In the genomic region with DNA sequence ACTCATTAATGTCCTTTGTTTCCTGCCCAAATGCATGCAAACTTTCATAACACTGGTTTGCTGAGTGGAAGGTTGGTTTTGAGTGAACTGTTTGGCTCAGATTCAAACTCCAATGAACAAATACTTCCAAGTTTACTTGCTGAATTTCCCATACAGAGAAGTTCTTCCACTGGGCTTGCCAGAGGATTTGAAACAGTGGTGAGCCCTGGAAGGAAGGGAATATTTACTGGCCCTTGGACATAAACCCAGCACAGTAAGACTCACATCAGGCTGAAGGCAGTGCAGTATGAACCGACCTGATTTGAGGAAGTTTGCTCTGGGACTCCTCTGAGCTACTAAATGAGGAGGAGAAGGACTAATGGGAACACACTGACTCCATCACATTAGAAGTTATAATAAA, we compare ENCODE assay signal across 9 cellular contexts. TPM values are rescaled to one million over a fixed set of nuclear protein-coding genes. Genes with fewer than 3 reads are reported as not detected.
DNase-seq lines count a peak whose midpoint lies in the region; ATAC-seq and TF ChIP-seq lines count a peak whose summit lies in the region.
"Had no signal": no experiment of that assay in that cellular context is flagged by ENCODE, and none has a peak within 500 bp of the region (broad histone marks: within the 10 kb centered on the region; RNA-seq: fewer than 3 reads in every experiment).

No MANE protein-coding gene starts in this region.

- dilution Hi-C loops in mammary epithelial cell (cut with HindIII; ENCODE audit: low sequenced_read_pairs) = no loop called here

- H3K4me2 ChIP-seq in mammary epithelial cell (ENCODE audit: insufficient read depth, low read depth, low read length) = no peak overlapping the region
- peak overlapping the region; percentile 98 for H3K4me2 ChIP-seq in fibroblast of lung (ENCODE audit: extremely low read depth, insufficient read depth, low read length)

- peaks cover 12% of the 10 kb centered on the region for H3K36me3 ChIP-seq in mammary epithelial cell (ENCODE audit: insufficient read depth, low read length)
- H3K36me3 ChIP-seq in fibroblast of lung (ENCODE audit: control insufficient read depth, insufficient read depth, low read length) = no peaks in the 10 kb centered on the region
- no peaks in the 10 kb centered on the region for H3K36me3 ChIP-seq in vagina

- no peaks in the 10 kb centered on the region for H3K27me3 ChIP-seq in mammary epithelial cell (ENCODE audit: insufficient read depth, low read length)
- no peaks in the 10 kb centered on the region for H3K27me3 ChIP-seq in fibroblast of lung (ENCODE audit: control insufficient read depth, insufficient read depth, low read length)
- no peaks in the 10 kb centered on the region for H3K27me3 ChIP-seq in vagina

- DNase-seq in MCF 10A (ENCODE audit: unreplicated experiment) (no peak), mammary epithelial cell (no peak), fibroblast of lung (ENCODE audit: low read depth in 2 of 2) (peak; percentile 79 to 96), naive B cell (no peak), vagina (ENCODE audit: extremely low spot score in 2 of 2) (peak in 1 of 2 donors; percentile 96)
- DNase-seq in activated CD8-positive, alpha-beta memory T cell treated with anti-CD3 and anti-CD28 coated beads, Interleukin-2, amount 50 U/mL, for 48 hours = no peak
- DNase-seq: NCI-H510A treated with DMSO at 0.1 percent for 48 hours had no signal

- H3K4me1 ChIP-seq in mammary epithelial cell (ENCODE audit: insufficient read depth, low read length) = peaks cover 40% of the 10 kb centered on the region
- H3K4me1 ChIP-seq in fibroblast of lung (ENCODE audit: control insufficient read depth, extremely low read depth, insufficient read depth, low read length) = peaks cover 44% of the 10 kb centered on the region
- H3K4me1 ChIP-seq in vagina = peaks cover 81% of the 10 kb centered on the region

- H3K27me3 Mint-ChIP-seq in MCF 10A (ENCODE audit: insufficient read depth, unreplicated experiment) = no peaks in the 10 kb centered on the region
- H3K27me3 Mint-ChIP-seq in naive B cell = no peaks in the 10 kb centered on the region

- WGBS in mammary epithelial cell (ENCODE audit: low coverage, missing lambda C conversion rate) = 0% methylated on average over 1 of the region's 1 CpG

- H3K36me3 Mint-ChIP-seq in MCF 10A (ENCODE audit: insufficient read depth, unreplicated experiment) (peaks cover 28% of the 10 kb centered on the region), naive B cell (peaks cover 0 to 8% of the 10 kb centered on the region in 2 donors)

- H3K4me3 ChIP-seq in mammary epithelial cell (replicated peaks in 1 of 3; ENCODE audit: insufficient read depth in 1 of 3, low read depth in 2 of 3, low read length in 3 of 3) = no peak overlapping the region
- H3K4me3 ChIP-seq in fibroblast of lung (replicated peaks in 1 of 4; ENCODE audit: control extremely low read depth in 1 of 4, insufficient read depth in 1 of 4, low read depth in 3 of 4, low read length in 4 of 4) = no peak overlapping the region
- no peak overlapping the region for H3K4me3 ChIP-seq in vagina

- H3K27ac Mint-ChIP-seq in MCF 10A (ENCODE audit: low read depth, unreplicated experiment) (peak overlapping the region; percentile 72), naive B cell (peak overlapping the region in 4 of 6 donors; percentile 11 to 52 (median 28))

- CTCF ChIA-PET in MCF 10A (lab: Yijun Ruan, JAX) = interaction anchor here (0.6 to 1.0 kb wide), 3 partner anchors 36 to 343 kb away, joined by 3 to 5 read pairs (median 5); a partner anchor contains a TSS
- CTCF ChIA-PET in mammary epithelial cell (lab: Charles Lee; ENCODE audit: low non-redundant PET) = no interaction called here

- intact Hi-C loops in MCF 10A (cut with micrococcal nuclease) = loop anchor here (10.0 kb wide), 1 partner anchor 47 kb away; no protein-coding TSS in a partner anchor
- intact Hi-C loops in mammary epithelial cell (cut with micrococcal nuclease) = no loop called here
- intact Hi-C loops in vagina (cut with DNase I) = loop anchor here (5.0 to 10.0 kb wide), 3 partner anchors 60 to 433 kb away; no protein-coding TSS in a partner anchor

- H3K9me3 ChIP-seq in mammary epithelial cell (replicated peaks; ENCODE audit: insufficient read depth, low read length) = no peaks in the 10 kb centered on the region
- H3K9me3 ChIP-seq in fibroblast of lung (ENCODE audit: control insufficient read depth, insufficient read depth, low read depth, low read length) = no peaks in the 10 kb centered on the region
- no peaks in the 10 kb centered on the region for H3K9me3 ChIP-seq in vagina

- H4K20me1 ChIP-seq in mammary epithelial cell (ENCODE audit: insufficient read depth, low read length) = no peaks in the 10 kb centered on the region
- no peaks in the 10 kb centered on the region for H4K20me1 ChIP-seq in fibroblast of lung (ENCODE audit: control insufficient read depth, extremely low read depth, insufficient read depth, low read length)

- H2AFZ ChIP-seq in mammary epithelial cell (ENCODE audit: low read depth, low read length) (no peak overlapping the region), fibroblast of lung (ENCODE audit: low read length) (no peak overlapping the region)

- H3K4me3 Mint-ChIP-seq in MCF 10A (ENCODE audit: unreplicated experiment) = peak overlapping the region; percentile 90
- H3K4me3 Mint-ChIP-seq in naive B cell = peak overlapping the region in 2 of 8 donors; percentile 49 to 96

- in situ Hi-C loops in mammary epithelial cell (cut with MboI; ENCODE audit: low sequenced_read_pairs in 2 of 2) = no loop called here

- H3K4me1 Mint-ChIP-seq in MCF 10A (ENCODE audit: insufficient read depth, unreplicated experiment) (peaks cover 43% of the 10 kb centered on the region), naive B cell (peaks cover 48 to 73% (median 67%) of the 10 kb centered on the region in 3 donors)

- no TSS peak for BruUV-seq in MCF 10A (replicated peaks; lab: Mats Ljungman, UMichigan)
- BruUV-seq in mammary epithelial cell (replicated peaks; lab: Mats Ljungman, UMichigan) = no TSS peak

- H3K9ac ChIP-seq in mammary epithelial cell (ENCODE audit: insufficient read depth, low read length) (no peak overlapping the region), fibroblast of lung (ENCODE audit: insufficient read depth, low read length) (peak overlapping the region; percentile 42)

- TF ChIP-seq CTCF in MCF 10A (IDR thresholded peaks at IDR 0.05; ENCODE audit: unreplicated experiment) = no peak
- no peak for TF ChIP-seq CTCF in mammary epithelial cell (conservative IDR thresholded peaks at IDR 0.05 in 1 of 2, IDR thresholded peaks at IDR 0.05 in 1 of 2; ENCODE audit: extremely low read depth in 1 of 2, insufficient read depth in 1 of 2, low read depth in 1 of 2, low read length in 2 of 2)
- no peak for TF ChIP-seq CTCF in fibroblast of lung (conservative IDR thresholded peaks at IDR 0.05 in 1 of 2, IDR thresholded peaks at IDR 0.05 in 1 of 2; ENCODE audit: low read depth in 1 of 2, low read length in 2 of 2)
- no peak for TF ChIP-seq CTCF in vagina (IDR thresholded peaks at IDR 0.05)

- H3K79me2 ChIP-seq in mammary epithelial cell (ENCODE audit: insufficient read depth, low read length) (peaks cover 87% of the 10 kb centered on the region), fibroblast of lung (ENCODE audit: control insufficient read depth, insufficient read depth, low read length) (peaks cover 23% of the 10 kb centered on the region)

- ATAC-seq in naive B cell (ENCODE audit: low read depth in 2 of 2) = no peak
- no peak for ATAC-seq in GM18870 (IDR thresholded peaks at IDR 0.05; ENCODE audit: unreplicated experiment)
- no peak for ATAC-seq in HG03025 (IDR thresholded peaks at IDR 0.05; ENCODE audit: low FRiP score, unreplicated experiment)

- H3K9me3 Mint-ChIP-seq in MCF 10A (ENCODE audit: unreplicated experiment) (no peaks in the 10 kb centered on the region), naive B cell (no peaks in the 10 kb centered on the region)

- TF ChIP-seq POLR2A in vagina (IDR thresholded peaks at IDR 0.05) = peak in 1 of 2 donors; percentile 53

- H3K27ac ChIP-seq in mammary epithelial cell (ENCODE audit: insufficient read depth, low read depth, low read length) (no peak overlapping the region), fibroblast of lung (ENCODE audit: insufficient read depth, low read length) (peak overlapping the region; percentile 99), vagina (peak overlapping the region; percentile 95)

- POLR2A ChIA-PET in MCF 10A (lab: Yijun Ruan, JAX) = interaction anchor here (0.6 to 7.1 kb wide), 5 partner anchors 13 to 122 kb away, joined by 3 to 291 read pairs (median 52); a partner anchor contains a TSS

RNA-seq across cellular contexts. Expression of a gene that starts 3.8 kb away (rescaled TPM):
- 56.8 and 57.9 TPM in 2 replicates for total RNA-seq in MCF 10A (2022)
- 10 to 100 TPM; 65.8 to 82.2 TPM for total RNA-seq in mammary epithelial cell
- polyA plus RNA-seq in mammary epithelial cell = 63.3 TPM
- polyA minus RNA-seq in mammary epithelial cell = 40.0 TPM
- total RNA-seq in fibroblast of lung = 15.2 and 37.0 TPM in 2 replicates
- polyA plus RNA-seq in fibroblast of lung = 21.6 and 26.9 TPM in 2 replicates
- polyA plus RNA-seq in fibroblast of lung (2012) = 22.1 and 22.2 TPM in 2 replicates
- 76.9 and 77.1 TPM in 2 replicates for polyA minus RNA-seq in fibroblast of lung (ENCODE audit: low replicate concordance)
- polyA plus RNA-seq in naive B cell (ENCODE audit: low read depth in 6 of 6) = 10 to 100 TPM; 11.2 to 23.5 (median 19.0) TPM
- 35.1 TPM for total RNA-seq in vagina

Comparison
In these comparisons a context has a peak if more than half of its experiments do, and no peak if none do; other contexts are left out.
1. DNase-seq: peak in fibroblast of lung (2 of 2); none in MCF 10A (single experiment), mammary epithelial cell (single experiment), naive B cell (single experiment) and activated CD8-positive, alpha-beta memory T cell treated with anti-CD3 and anti-CD28 coated beads, Interleukin-2, amount 50 U/mL, for 48 hours (single experiment).